9 cellular contexts compared by ENCODE assay signal in genomic region chr15:52040167-52040900, GRCh38. TPM values are rescaled to one million over a fixed set of nuclear protein-coding genes. Genes with fewer than 3 reads are reported as not detected.
A peak's percentile ranks its signal among the peaks of the same experiment; 100 is the strongest.
DNase-seq lines count a peak whose midpoint lies in the region; ATAC-seq and TF ChIP-seq lines count a peak whose summit lies in the region.
"Had no signal": no experiment of that assay in that cellular context is flagged by ENCODE, and none has a peak within 500 bp of the region (broad histone marks: within the 10 kb centered on the region; RNA-seq: fewer than 3 reads in every experiment).

No MANE protein-coding gene starts in this region.

- H3K4me3 ChIP-seq in thyroid gland (replicated peaks in 1 of 3), result no peak overlapping the region
- H3K4me3 ChIP-seq: lung had no signal

- no peak for TF ChIP-seq POLR2A in thyroid gland (IDR thresholded peaks at IDR 0.05)

- H3K4me3 Mint-ChIP-seq in activated T-cell treated with anti-CD3 and anti-CD28 coated beads, Interleukin-2, amount 50 U/mL, for 24 hours, result no peak overlapping the region
- no peak overlapping the region for H3K4me3 Mint-ChIP-seq in activated T-helper 1 cell treated with anti-CD3 and anti-CD28 coated beads, Interleukin-12 subunit alpha, Interleukin-12 subunit beta, Interleukin-2, Interleukin-4 antibody, amounts not matched to agents 30 ng/mL and 10 ng/mL and 1 ng/mL, durations not matched to agents 14 hours and 24 hours and 36 hours

- H3K36me3 ChIP-seq in thyroid gland, result no peaks in the 10 kb centered on the region

- intact Hi-C loops in activated T-helper 1 cell treated with anti-CD3 and anti-CD28 coated beads, Interleukin-12 subunit alpha, Interleukin-12 subunit beta, Interleukin-2, Interleukin-4 antibody, amounts not matched to agents 30 ng/mL and 10 ng/mL and 1 ng/mL, durations not matched to agents 14 hours and 24 hours and 36 hours (cut with micrococcal nuclease), result no loop called here
- intact Hi-C loops in thyroid gland (cut with DNase I), result no loop called here

- H3K27ac ChIP-seq in thyroid gland, result peak overlapping the region; percentile 39 to 71 (median 42)

- DNase-seq in activated T-cell treated with anti-CD3 and anti-CD28 coated beads, Interleukin-2, amount 50 U/mL, for 24 hours, result no peak
- DNase-seq in activated T-cell treated with anti-CD3 and anti-CD28 coated beads, Interleukin-2, amount 50 U/mL, for 48 hours, result no peak
- DNase-seq in activated T-helper 1 cell treated with anti-CD3 and anti-CD28 coated beads, Interleukin-12 subunit alpha, Interleukin-12 subunit beta, Interleukin-2, Interleukin-4 antibody, amounts not matched to agents 30 ng/mL and 10 ng/mL and 1 ng/mL, durations not matched to agents 14 hours and 24 hours and 36 hours (ENCODE audit: low spot score), result no peak
- DNase-seq in inferior parietal cortex (ENCODE audit: extremely low spot score) (peak; percentile 38), thyroid gland (peak; percentile 70 to 71), NCI-H1417 treated with DMSO at 0.1 percent for 48 hours (lab: John Stamatoyannopoulos, UW) (no peak)

- H3K36me3 Mint-ChIP-seq in activated T-cell treated with anti-CD3 and anti-CD28 coated beads, Interleukin-2, amount 50 U/mL, for 24 hours (ENCODE audit: low read depth), result peaks cover 39% of the 10 kb centered on the region
- H3K36me3 Mint-ChIP-seq in activated T-helper 1 cell treated with anti-CD3 and anti-CD28 coated beads, Interleukin-12 subunit alpha, Interleukin-12 subunit beta, Interleukin-2, Interleukin-4 antibody, amounts not matched to agents 30 ng/mL and 10 ng/mL and 1 ng/mL, durations not matched to agents 14 hours and 24 hours and 36 hours (ENCODE audit: low read depth), result peaks cover 9% of the 10 kb centered on the region

- peaks cover 50 to 71% of the 10 kb centered on the region in 2 donors for H3K4me1 ChIP-seq in thyroid gland

- H3K9me3 ChIP-seq in thyroid gland, result no peaks in the 10 kb centered on the region

- H3K9me3 Mint-ChIP-seq in activated T-cell treated with anti-CD3 and anti-CD28 coated beads, Interleukin-2, amount 50 U/mL, for 24 hours, result no peaks in the 10 kb centered on the region
- H3K9me3 Mint-ChIP-seq in activated T-helper 1 cell treated with anti-CD3 and anti-CD28 coated beads, Interleukin-12 subunit alpha, Interleukin-12 subunit beta, Interleukin-2, Interleukin-4 antibody, amounts not matched to agents 30 ng/mL and 10 ng/mL and 1 ng/mL, durations not matched to agents 14 hours and 24 hours and 36 hours, result no peaks in the 10 kb centered on the region

- no peaks in the 10 kb centered on the region for H3K27me3 Mint-ChIP-seq in activated T-cell treated with anti-CD3 and anti-CD28 coated beads, Interleukin-2, amount 50 U/mL, for 24 hours
- no peaks in the 10 kb centered on the region for H3K27me3 Mint-ChIP-seq in activated T-helper 1 cell treated with anti-CD3 and anti-CD28 coated beads, Interleukin-12 subunit alpha, Interleukin-12 subunit beta, Interleukin-2, Interleukin-4 antibody, amounts not matched to agents 30 ng/mL and 10 ng/mL and 1 ng/mL, durations not matched to agents 14 hours and 24 hours and 36 hours (ENCODE audit: insufficient read depth)

- peaks cover 70% of the 10 kb centered on the region for H3K4me1 Mint-ChIP-seq in activated T-cell treated with anti-CD3 and anti-CD28 coated beads, Interleukin-2, amount 50 U/mL, for 24 hours (ENCODE audit: low read depth)
- H3K4me1 Mint-ChIP-seq in activated T-helper 1 cell treated with anti-CD3 and anti-CD28 coated beads, Interleukin-12 subunit alpha, Interleukin-12 subunit beta, Interleukin-2, Interleukin-4 antibody, amounts not matched to agents 30 ng/mL and 10 ng/mL and 1 ng/mL, durations not matched to agents 14 hours and 24 hours and 36 hours (ENCODE audit: low read depth), result peaks cover 56% of the 10 kb centered on the region

- ATAC-seq in HG03196 (IDR thresholded peaks at IDR 0.05; ENCODE audit: unreplicated experiment) (no peak), HG03135 (IDR thresholded peaks at IDR 0.05; ENCODE audit: unreplicated experiment) (no peak)

- peak overlapping the region; percentile 27 for H3K27ac Mint-ChIP-seq in activated T-cell treated with anti-CD3 and anti-CD28 coated beads, Interleukin-2, amount 50 U/mL, for 24 hours
- peak overlapping the region; percentile 4 for H3K27ac Mint-ChIP-seq in activated T-helper 1 cell treated with anti-CD3 and anti-CD28 coated beads, Interleukin-12 subunit alpha, Interleukin-12 subunit beta, Interleukin-2, Interleukin-4 antibody, amounts not matched to agents 30 ng/mL and 10 ng/mL and 1 ng/mL, durations not matched to agents 14 hours and 24 hours and 36 hours

- 20 to 31% methylated on average over 1 of the region's 1 CpG for WGBS in thyroid gland, 2 donors

- no peak for TF ChIP-seq CTCF in thyroid gland (IDR thresholded peaks at IDR 0.05)

- no peaks in the 10 kb centered on the region for H3K27me3 ChIP-seq in thyroid gland

RNA-seq across cellular contexts. Expression of gene MAPK6, which starts 21.3 kb away (rescaled TPM):
- 57.3 and 57.9 TPM in 2 replicates for total RNA-seq in activated T-helper 1 cell treated with anti-CD3 and anti-CD28 coated beads, Interleukin-12 subunit alpha, Interleukin-12 subunit beta, Interleukin-2, Interleukin-4 antibody, amounts not matched to agents 30 ng/mL and 10 ng/mL and 1 ng/mL, durations not matched to agents 14 hours and 24 hours and 36 hours
- total RNA-seq in thyroid gland, result 10 to 100 TPM; 27.3 to 61.3 (median 30.9) TPM

Comparison
In these comparisons a context has a peak if more than half of its experiments do, and no peak if none do; other contexts are left out.
1. DNase-seq: peak in inferior parietal cortex (single experiment) and thyroid gland (2 of 2); none in activated T-cell treated with anti-CD3 and anti-CD28 coated beads, Interleukin-2, amount 50 U/mL, for 24 hours (single experiment), activated T-cell treated with anti-CD3 and anti-CD28 coated beads, Interleukin-2, amount 50 U/mL, for 48 hours (0 of 2), activated T-helper 1 cell treated with anti-CD3 and anti-CD28 coated beads, Interleukin-12 subunit alpha, Interleukin-12 subunit beta, Interleukin-2, Interleukin-4 antibody, amounts not matched to agents 30 ng/mL and 10 ng/mL and 1 ng/mL, durations not matched to agents 14 hours and 24 hours and 36 hours (single experiment) and NCI-H1417 treated with DMSO at 0.1 percent for 48 hours (single experiment).